Comparison of ENCODE assay signal across 3 cellular contexts in genomic region chr10:114117728-114118127, GRCh38.
"Had no signal": no experiment of that assay in that cellular context is flagged by ENCODE, and none has a peak within 500 bp of the region (broad histone marks: within the 10 kb centered on the region; RNA-seq: fewer than 3 reads in every experiment).

No MANE protein-coding gene starts in this region.

- H3K4me3 ChIP-seq: GM12878 had no signal

- DNase-seq: GDM1, GF-D8 had no signal

- ATAC-seq: GM12878 had no signal
